In genomic region chr1:234114648-234115307, GRCh38 we compare ENCODE assay signal across 8 cellular contexts.
A peak's percentile ranks its signal among the peaks of the same experiment; 100 is the strongest.
DNase-seq lines count a peak whose midpoint lies in the region; ATAC-seq and TF ChIP-seq lines count a peak whose summit lies in the region.

No MANE protein-coding gene starts in this region.

- POLR2A ChIA-PET in AG04450 (lab: Yijun Ruan, JAX), result no interaction called here

- in situ Hi-C loops in transverse colon (cut with MboI; ENCODE audit: low pct_ligation_motif_present in 1 of 4, low pct_unique_long_range_greater_than_20kb in 1 of 4, low sequenced_read_pairs in 3 of 4), result loop anchor here in 1 of 4 donors (25.0 kb wide), 1 partner anchor 198 kb away; no protein-coding TSS in a partner anchor

- peak; percentile 24 for DNase-seq in AG04450 (ENCODE audit: low read depth, low spot score)
- peak; percentile 56 for DNase-seq in GM12865 (ENCODE audit: low read depth)
- DNase-seq in MV-4-11 (lab: John Stamatoyannopoulos, UW), result peak; percentile 39
- peak; percentile 67 for DNase-seq in choroid plexus epithelial cell (ENCODE audit: low read depth)
- DNase-seq in lung (ENCODE audit: low spot score), result no peak
- DNase-seq in transverse colon, result peak; percentile 10
- DNase-seq in activated gamma-delta T cell (lab: John Stamatoyannopoulos, UW), result no peak

- H3K9me3 ChIP-seq in AG04450 (ENCODE audit: control insufficient read depth, insufficient read depth, low read length) (no peaks in the 10 kb centered on the region), lung (ENCODE audit: control insufficient read depth in 2 of 2, insufficient read depth in 1 of 2, low read length in 1 of 2) (no peaks in the 10 kb centered on the region), transverse colon (no peaks in the 10 kb centered on the region)

- H3K27ac ChIP-seq in AG04450 (ENCODE audit: low read depth, low read length), result no peak overlapping the region
- no peak overlapping the region for H3K27ac ChIP-seq in lung (ENCODE audit: low read depth in 1 of 2, low read length in 1 of 2)
- H3K27ac ChIP-seq in transverse colon, result no peak overlapping the region

- intact Hi-C loops in transverse colon (cut with DNase I; ENCODE audit: low total_unique reads), result loop anchor here (10.0 kb wide), 1 partner anchor 200 kb away; no protein-coding TSS in a partner anchor

- H3K27me3 ChIP-seq in AG04450 (ENCODE audit: control insufficient read depth, insufficient read depth, low read length), result peaks cover 4% of the 10 kb centered on the region
- no peaks in the 10 kb centered on the region for H3K27me3 ChIP-seq in lung (ENCODE audit: control insufficient read depth, insufficient read depth)
- peaks cover 19% of the 10 kb centered on the region for H3K27me3 ChIP-seq in transverse colon

- H3K4me3 ChIP-seq in AG04450 (ENCODE audit: low read depth, low read length) (0 out of 2 replicates have a peak overlapping the region, but pooled peaks have one; percentile 10), GM12865 (ENCODE audit: low read depth, low read length) (no peak overlapping the region), choroid plexus epithelial cell (ENCODE audit: low read depth, low read length) (no peak overlapping the region), lung (no peak overlapping the region), transverse colon (no peak overlapping the region)

- TF ChIP-seq EP300 in transverse colon (IDR thresholded peaks at IDR 0.05; ENCODE audit: low read depth), result no peak

- no peak for TF ChIP-seq POLR2A in transverse colon (IDR thresholded peaks at IDR 0.05)

- H3K4me1 ChIP-seq in lung (ENCODE audit: control insufficient read depth in 2 of 2, insufficient read depth in 2 of 2, low read length in 2 of 2) (no peaks in the 10 kb centered on the region), transverse colon (no peaks in the 10 kb centered on the region)

- WGBS in lung, 2 donors, result 16 to 19% methylated on average over 11 of the region's 11 CpGs
- 13 to 15% methylated on average over 9 to 11 of the region's 11 CpGs for whole genome bisulfite sequencing in transverse colon (ENCODE audit: low coverage in 1 of 2), 2 donors

- CTCF ChIA-PET in AG04450 (lab: Charles Lee), result interaction anchor here (0.5 to 3.9 kb wide), 22 partner anchors 9 to 1567 kb away, joined by 3 to 58 read pairs (median 4); no protein-coding TSS in a partner anchor

- H3K36me3 ChIP-seq in lung (ENCODE audit: control insufficient read depth in 2 of 2, insufficient read depth in 2 of 2, low read length in 2 of 2), result no peaks in the 10 kb centered on the region
- H3K36me3 ChIP-seq in transverse colon, result no peaks in the 10 kb centered on the region

- TF ChIP-seq CTCF in AG04450 (IDR thresholded peaks at IDR 0.05; ENCODE audit: low read depth, low read length), result peak; percentile 72
- TF ChIP-seq CTCF in GM12865 (IDR thresholded peaks at IDR 0.05; ENCODE audit: insufficient read depth, low read depth, low read length, missing control alignments), result peak; percentile 58
- peak; percentile 73 for TF ChIP-seq CTCF in choroid plexus epithelial cell (conservative IDR thresholded peaks at IDR 0.05; ENCODE audit: low read depth, low read length)
- TF ChIP-seq CTCF in lung (IDR thresholded peaks at IDR 0.05; ENCODE audit: control extremely low read depth, extremely low read depth), result peak; percentile 46
- peak; percentile 45 to 64 (median 56) for TF ChIP-seq CTCF in transverse colon (IDR thresholded peaks at IDR 0.05)

- ATAC-seq in SK-N-SH treated with all-trans-retinoic acid at 6 μM for 48 hours (peak; percentile 88), lung (ENCODE audit: insufficient read depth, low FRiP score) (peak; percentile 79)

TF ChIP-seq in SK-N-SH treated with all-trans-retinoic acid at 6 μM for 48 hours, 23 proteins besides CTCF, POLR2A, EP300 and RAD21:
- TF ChIP-seq ZC3H10 (CRISPR knock-in tag; IDR thresholded peaks at IDR 0.05), result no peak

Comparison
In these comparisons a context has a peak if more than half of its experiments do, and no peak if none do; other contexts are left out.
1. DNase-seq: peak in AG04450 (single experiment), GM12865 (single experiment), MV-4-11 (single experiment), choroid plexus epithelial cell (single experiment) and transverse colon (single experiment); none in lung (single experiment) and activated gamma-delta T cell (single experiment).
2. Peak in every context shown above with its lines, with median percentiles within 50 percentile points of each other: CTCF ChIP-seq.